ENCODE assay signal across 12 cellular contexts in the genomic region with DNA sequence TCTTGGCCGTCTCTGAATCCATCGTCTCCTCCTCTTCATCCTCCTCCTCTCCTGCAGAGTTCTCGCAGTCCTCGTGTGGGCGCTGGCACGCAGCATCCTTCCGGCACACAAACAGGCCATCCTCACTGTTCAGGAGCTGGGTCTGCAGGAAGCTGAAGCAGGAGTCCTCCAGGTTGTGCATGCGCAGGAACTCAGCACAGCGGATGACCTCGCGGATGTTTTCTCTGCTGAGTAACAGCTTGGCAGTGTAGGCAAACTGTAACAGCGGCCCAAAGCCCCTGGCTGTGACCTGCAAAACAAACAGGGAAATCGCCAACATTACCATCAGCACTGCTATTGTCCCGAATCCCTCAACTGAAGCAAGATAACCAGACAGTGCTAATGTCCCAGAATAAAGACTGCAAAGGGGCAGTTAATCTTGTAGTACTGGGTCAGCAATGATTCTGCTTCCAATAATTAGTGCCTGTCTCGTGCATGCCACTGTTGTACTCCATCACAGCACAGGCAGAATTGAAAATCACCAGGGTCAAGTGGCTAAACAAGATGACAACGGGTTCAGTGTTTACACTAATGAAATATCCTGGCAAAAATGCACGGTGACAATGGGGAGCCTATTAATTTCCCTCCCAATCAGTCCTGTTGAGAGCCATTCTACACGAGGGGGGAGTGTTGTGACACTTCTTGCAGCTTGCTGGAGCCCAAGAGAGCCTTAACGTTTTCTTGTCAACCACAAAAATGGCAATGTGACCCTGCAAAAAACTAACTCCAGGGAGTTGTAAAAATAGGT. TPM values are rescaled to one million over a fixed set of nuclear protein-coding genes. Genes with fewer than 3 reads are reported as not detected.
A peak's percentile ranks its signal among the peaks of the same experiment; 100 is the strongest.
DNase-seq lines count a peak whose midpoint lies in the region; ATAC-seq and TF ChIP-seq lines count a peak whose summit lies in the region.
"Had no signal": no experiment of that assay in that cellular context is flagged by ENCODE, and none has a peak within 500 bp of the region (broad histone marks: within the 10 kb centered on the region; RNA-seq: fewer than 3 reads in every experiment).

No MANE protein-coding gene starts in this region.

- POLR2A ChIA-PET in activated CD4-positive, alpha-beta T cell treated with anti-CD3 and anti-CD28 coated beads for 36 hours (lab: Charles Lee), result interaction anchor here (1.1 to 1.7 kb wide), 3 partner anchors 14 to 322 kb away, joined by 4 to 5 read pairs (median 4); no protein-coding TSS in a partner anchor

- no peak for TF ChIP-seq POLR2A in spleen (IDR thresholded peaks at IDR 0.05)

- no peak overlapping the region for H3K4me3 ChIP-seq in spleen
- H3K4me3 ChIP-seq: skin epidermis had no signal

- H3K4me3 Mint-ChIP-seq in activated CD4-positive, alpha-beta T cell treated with anti-CD3 and anti-CD28 coated beads for 36 hours, result no peak overlapping the region

- CTCF ChIA-PET in activated CD4-positive, alpha-beta T cell treated with anti-CD3 and anti-CD28 coated beads for 36 hours (lab: Charles Lee), result interaction anchor here (0.8 to 3.6 kb wide), 5 partner anchors 11 to 575 kb away, joined by 3 to 24 read pairs (median 3); no protein-coding TSS in a partner anchor

- ATAC-seq in activated CD4-positive, alpha-beta T cell treated with anti-CD3 and anti-CD28 coated beads for 36 hours, result no peak
- no peak for ATAC-seq in GM21576 (IDR thresholded peaks at IDR 0.05; ENCODE audit: unreplicated experiment)

- H3K27me3 Mint-ChIP-seq in activated CD4-positive, alpha-beta T cell treated with anti-CD3 and anti-CD28 coated beads for 36 hours, result no peaks in the 10 kb centered on the region

- no peaks in the 10 kb centered on the region for H3K9me3 Mint-ChIP-seq in activated CD4-positive, alpha-beta T cell treated with anti-CD3 and anti-CD28 coated beads for 36 hours (ENCODE audit: low read depth)

- H3K4me1 Mint-ChIP-seq in activated CD4-positive, alpha-beta T cell treated with anti-CD3 and anti-CD28 coated beads for 36 hours, result peaks cover 75% of the 10 kb centered on the region

- peak overlapping the region in 5 of 8 donors; percentile 14 to 70 (median 29) for H3K27ac ChIP-seq in spleen

- H3K9me3 ChIP-seq in spleen, result no peaks in the 10 kb centered on the region

- intact Hi-C loops in activated CD4-positive, alpha-beta T cell treated with anti-CD3 and anti-CD28 coated beads for 36 hours (cut with DNase I, micrococcal nuclease), result loop anchor here (1.0 to 5.0 kb wide), 11 partner anchors 36 to 446 kb away; no protein-coding TSS in a partner anchor
- intact Hi-C loops in spleen (cut with DNase I; ENCODE audit: low total_unique reads), result no loop called here

- no peaks in the 10 kb centered on the region for H3K27me3 ChIP-seq in spleen (replicated peaks in 1 of 7)

- peaks cover 0 to 48% (median 15%) of the 10 kb centered on the region in 6 donors for H3K36me3 ChIP-seq in spleen

- peaks cover 88% of the 10 kb centered on the region for H3K36me3 Mint-ChIP-seq in activated CD4-positive, alpha-beta T cell treated with anti-CD3 and anti-CD28 coated beads for 36 hours (ENCODE audit: low read depth)

- TF ChIP-seq CTCF in spleen (IDR thresholded peaks at IDR 0.05 in 8 of 11, conservative IDR thresholded peaks at IDR 0.05 in 3 of 11) (no peak), GM20000 (IDR thresholded peaks at IDR 0.05; ENCODE audit: extremely low read depth, missing control alignments) (no peak)

- WGBS in spleen, 5 donors, result 70 to 79% (median 77%) methylated on average over 18 to 19 of the region's 19 CpGs

- H3K4me1 ChIP-seq in spleen, result peaks cover 6 to 49% (median 25%) of the 10 kb centered on the region in 6 donors

- no peak for DNase-seq in activated CD4-positive, alpha-beta T cell treated with anti-CD3 and anti-CD28 coated beads for 36 hours
- no peak for DNase-seq in activated CD4-positive, alpha-beta T cell treated with anti-CD3 and anti-CD28 coated beads for 48 hours
- peak; percentile 16 for DNase-seq in SK-N-DZ (ENCODE audit: low spot score)
- peak; percentile 55 for DNase-seq in globus pallidus (ENCODE audit: low spot score)
- no peak for DNase-seq in spleen
- no peak for DNase-seq in stimulated activated CD4-positive, alpha-beta T cell treated with anti-CD3 and anti-CD28 coated beads, Interleukin-12 subunit alpha, Interleukin-12 subunit beta, amount 100 ng/mL, for 4 hours
- no peak for DNase-seq in GM20000 (ENCODE audit: low spot score)
- DNase-seq: Calu3; effector CD4-positive, alpha-beta T cell; RPMI8226 had no signal

- peak overlapping the region; percentile 79 for H3K27ac Mint-ChIP-seq in activated CD4-positive, alpha-beta T cell treated with anti-CD3 and anti-CD28 coated beads for 36 hours

RNA-seq across cellular contexts. Expression of gene GJA10, which starts 57.5 kb away (rescaled TPM):
- total RNA-seq in activated CD4-positive, alpha-beta T cell treated with anti-CD3 and anti-CD28 coated beads for 36 hours, result not detected
- polyA plus RNA-seq in SK-N-DZ (2014; cell fraction: cytosol; rRNA removed), result 0.08 and 0.21 TPM in 2 replicates
- 0.09 TPM in 1 of 2 replicates, not detected in the other for polyA plus RNA-seq in SK-N-DZ (2014; cell fraction: nucleus; rRNA removed)
- total RNA-seq in spleen, result not detected
- polyA plus RNA-seq in spleen, result not detected
- total RNA-seq: Calu3 had no signal

Comparison
In these comparisons a context has a peak if more than half of its experiments do, and no peak if none do; other contexts are left out.
1. DNase-seq: peak in SK-N-DZ (single experiment) and globus pallidus (single experiment); none in activated CD4-positive, alpha-beta T cell treated with anti-CD3 and anti-CD28 coated beads for 36 hours (single experiment), activated CD4-positive, alpha-beta T cell treated with anti-CD3 and anti-CD28 coated beads for 48 hours (single experiment), spleen (single experiment), stimulated activated CD4-positive, alpha-beta T cell treated with anti-CD3 and anti-CD28 coated beads, Interleukin-12 subunit alpha, Interleukin-12 subunit beta, amount 100 ng/mL, for 4 hours (single experiment) and GM20000 (single experiment).